31 cellular contexts compared by ENCODE assay signal in the genomic region with DNA sequence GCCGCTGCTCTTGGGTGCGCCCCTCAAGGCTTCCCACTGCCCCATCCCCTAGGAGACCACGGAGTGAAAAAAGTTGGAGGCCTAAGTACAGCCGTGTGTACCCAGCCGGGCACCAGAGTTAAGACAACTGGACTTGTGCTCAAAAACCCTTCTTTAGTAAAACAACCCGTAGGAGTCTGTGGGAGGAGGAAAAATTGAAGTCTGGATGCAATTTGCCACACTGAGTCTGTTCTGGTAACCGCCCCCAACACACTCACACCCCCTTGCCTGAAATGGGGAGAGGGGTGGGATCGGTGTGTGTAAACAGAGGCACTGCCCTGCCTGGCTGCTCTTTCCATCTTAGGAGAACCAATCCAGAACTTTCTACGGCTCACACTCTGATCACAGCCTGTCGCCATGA.
"Had no signal": no experiment of that assay in that cellular context is flagged by ENCODE, and none has a peak within 500 bp of the region (broad histone marks: within the 10 kb centered on the region; RNA-seq: fewer than 3 reads in every experiment).

No MANE protein-coding gene starts in this region.

- H3K9me3 Mint-ChIP-seq: immature natural killer cell; naive thymus-derived CD4-positive, alpha-beta T cell; natural killer cell treated with Interleukin-12 subunit alpha and Interleukin-12 subunit beta and Interleukin-15 and Interleukin-18, amount 100 ng/mL, for 72 hours; stimulated activated memory B cell treated with anti-CD40 and anti-IgM and Interleukin-4, amounts not matched to agents 10 μg/mL and 1 μg/mL and 100 μg/mL, for 72 hours; stimulated activated naive CD8-positive, alpha-beta T cell treated with anti-CD3 and anti-CD28 coated beads, Interleukin-15, amount 100 ng/mL, for 72 hours; type B pancreatic cell had no signal

- H3K4me3 ChIP-seq: left lung, lower lobe of right lung, mucosa of descending colon, neural progenitor cell, right atrium auricular region, right lobe of liver, smooth muscle cell, tibial nerve had no signal

- H2AFZ ChIP-seq: neural progenitor cell, parathyroid adenoma had no signal

- H3K4me1 ChIP-seq: left lung, lower lobe of right lung, parathyroid adenoma, tibial nerve had no signal

- H3K27me3 ChIP-seq: left lung, neural progenitor cell, neutrophil, right atrium auricular region, right lobe of liver, tibial nerve had no signal

- H3K9me3 ChIP-seq: left lung, lower lobe of right lung, mucosa of descending colon, neutrophil, right atrium auricular region, right lobe of liver, tibial nerve had no signal

- H3K4me2 ChIP-seq: neural progenitor cell, smooth muscle cell had no signal

- H3K27me3 Mint-ChIP-seq: natural killer cell treated with Interleukin-12 subunit alpha and Interleukin-12 subunit beta and Interleukin-15 and Interleukin-18, amount 100 ng/mL, for 72 hours; stimulated activated memory B cell treated with anti-CD40 and anti-IgM and Interleukin-4, amounts not matched to agents 10 μg/mL and 1 μg/mL and 100 μg/mL, for 72 hours; stimulated activated naive CD8-positive, alpha-beta T cell treated with anti-CD3 and anti-CD28 coated beads, Interleukin-15, amount 100 ng/mL, for 72 hours had no signal

- H3K36me3 Mint-ChIP-seq: natural killer cell treated with Interleukin-12 subunit alpha and Interleukin-12 subunit beta and Interleukin-15 and Interleukin-18, amount 100 ng/mL, for 72 hours; neural progenitor cell; type B pancreatic cell had no signal

- H3K36me3 ChIP-seq: left lung, lower lobe of right lung, neural progenitor cell, neutrophil, right atrium auricular region, right lobe of liver, tibial nerve had no signal

- H3K4me1 Mint-ChIP-seq: immature natural killer cell had no signal

- H3K27ac Mint-ChIP-seq: immature natural killer cell; naive thymus-derived CD4-positive, alpha-beta T cell; natural killer cell treated with Interleukin-12 subunit alpha and Interleukin-12 subunit beta and Interleukin-15 and Interleukin-18, amount 100 ng/mL, for 72 hours; progenitor cell of endocrine pancreas; stimulated activated memory B cell treated with anti-CD40 and anti-IgM and Interleukin-4, amounts not matched to agents 10 μg/mL and 1 μg/mL and 100 μg/mL, for 72 hours; type B pancreatic cell had no signal

- H3K79me2 ChIP-seq: parathyroid adenoma had no signal

- DNase-seq: head of caudate nucleus; hypothalamus; immature natural killer cell; kidney; left colon; left lung; lower lobe of right lung; mammary epithelial cell; mesendoderm; midbrain; mucosa of descending colon; naive thymus-derived CD4-positive, alpha-beta T cell; occipital lobe; right lobe of liver; stimulated activated CD4-positive, alpha-beta T cell treated with anti-CD3 and anti-CD28 coated beads, Interleukin-1b, Interleukin-23, amount 100 ng/mL, for 48 hours; stimulated activated CD4-positive, alpha-beta T cell treated with anti-CD3 and anti-CD28 coated beads, Interleukin-2, amount 100 ng/mL, for 48 hours; stimulated activated CD4-positive, alpha-beta T cell treated with anti-CD3 and anti-CD28 coated beads, Interleukin-4, amount 100 ng/mL, for 4 hours; stimulated activated CD8-positive, alpha-beta memory T cell treated with anti-CD3 and anti-CD28 coated beads, Interleukin-4, amount 100 ng/mL, for 48 hours; stimulated activated naive CD4-positive, alpha-beta T cell treated with Interleukin-2 at 50 U/mL for 16 hours; stimulated activated naive CD8-positive, alpha-beta T cell treated with anti-CD3 and anti-CD28 coated beads, Interleukin-15, amount 100 ng/mL, for 72 hours; substantia nigra had no signal

- H3K4me3 Mint-ChIP-seq: immature natural killer cell; naive thymus-derived CD4-positive, alpha-beta T cell; natural killer cell treated with Interleukin-12 subunit alpha and Interleukin-12 subunit beta and Interleukin-15 and Interleukin-18, amount 100 ng/mL, for 72 hours; neural progenitor cell; stimulated activated memory B cell treated with anti-CD40 and anti-IgM and Interleukin-4, amounts not matched to agents 10 μg/mL and 1 μg/mL and 100 μg/mL, for 72 hours; stimulated activated naive CD8-positive, alpha-beta T cell treated with anti-CD3 and anti-CD28 coated beads, Interleukin-15, amount 100 ng/mL, for 72 hours; type B pancreatic cell had no signal

- H3K9ac ChIP-seq: neural progenitor cell, parathyroid adenoma had no signal
